In genomic region chr4:139900964-139901376, GRCh38 we compare ENCODE assay signal across 2 cellular contexts.
TF ChIP-seq lines count a peak whose summit lies in the region.

No MANE protein-coding gene starts in this region.

TF ChIP-seq in IMR-90, 13 proteins besides CTCF, POLR2A, EP300 and RAD21 (continued from another document):
- no peak for TF ChIP-seq USF2 (IDR thresholded peaks at IDR 0.05; ENCODE audit: low read depth, low read length)
- no peak for TF ChIP-seq BHLHE40 (IDR thresholded peaks at IDR 0.05; ENCODE audit: low read depth, low read length)
- no peak for TF ChIP-seq FOS (IDR thresholded peaks at IDR 0.05; ENCODE audit: low read depth, low read length)
- no peak for TF ChIP-seq SMC3 (IDR thresholded peaks at IDR 0.05; ENCODE audit: low read depth, low read length)
- no peak for TF ChIP-seq MXI1 (IDR thresholded peaks at IDR 0.05; ENCODE audit: borderline replicate concordance, low read depth, low read length)
- no peak for TF ChIP-seq CHD1 (IDR thresholded peaks at IDR 0.05; ENCODE audit: low read depth, low read length)
- TF ChIP-seq RCOR1 (IDR thresholded peaks at IDR 0.05; ENCODE audit: insufficient replicate concordance, low read length) = no peak

TF ChIP-seq in neural cell, 6 proteins besides CTCF, POLR2A, EP300 and RAD21 (continued from another document):
- TF ChIP-seq, protein P1, sequence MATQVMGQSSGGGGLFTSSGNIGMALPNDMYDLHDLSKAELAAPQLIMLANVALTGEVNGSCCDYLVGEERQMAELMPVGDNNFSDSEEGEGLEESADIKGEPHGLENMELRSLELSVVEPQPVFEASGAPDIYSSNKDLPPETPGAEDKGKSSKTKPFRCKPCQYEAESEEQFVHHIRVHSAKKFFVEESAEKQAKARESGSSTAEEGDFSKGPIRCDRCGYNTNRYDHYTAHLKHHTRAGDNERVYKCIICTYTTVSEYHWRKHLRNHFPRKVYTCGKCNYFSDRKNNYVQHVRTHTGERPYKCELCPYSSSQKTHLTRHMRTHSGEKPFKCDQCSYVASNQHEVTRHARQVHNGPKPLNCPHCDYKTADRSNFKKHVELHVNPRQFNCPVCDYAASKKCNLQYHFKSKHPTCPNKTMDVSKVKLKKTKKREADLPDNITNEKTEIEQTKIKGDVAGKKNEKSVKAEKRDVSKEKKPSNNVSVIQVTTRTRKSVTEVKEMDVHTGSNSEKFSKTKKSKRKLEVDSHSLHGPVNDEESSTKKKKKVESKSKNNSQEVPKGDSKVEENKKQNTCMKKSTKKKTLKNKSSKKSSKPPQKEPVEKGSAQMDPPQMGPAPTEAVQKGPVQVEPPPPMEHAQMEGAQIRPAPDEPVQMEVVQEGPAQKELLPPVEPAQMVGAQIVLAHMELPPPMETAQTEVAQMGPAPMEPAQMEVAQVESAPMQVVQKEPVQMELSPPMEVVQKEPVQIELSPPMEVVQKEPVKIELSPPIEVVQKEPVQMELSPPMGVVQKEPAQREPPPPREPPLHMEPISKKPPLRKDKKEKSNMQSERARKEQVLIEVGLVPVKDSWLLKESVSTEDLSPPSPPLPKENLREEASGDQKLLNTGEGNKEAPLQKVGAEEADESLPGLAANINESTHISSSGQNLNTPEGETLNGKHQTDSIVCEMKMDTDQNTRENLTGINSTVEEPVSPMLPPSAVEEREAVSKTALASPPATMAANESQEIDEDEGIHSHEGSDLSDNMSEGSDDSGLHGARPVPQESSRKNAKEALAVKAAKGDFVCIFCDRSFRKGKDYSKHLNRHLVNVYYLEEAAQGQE (IDR thresholded peaks at IDR 0.05; ENCODE audit: borderline replicate concordance) = no peak
- no peak for TF ChIP-seq EZH2 (IDR thresholded peaks at IDR 0.05; ENCODE audit: borderline replicate concordance, insufficient read depth, low read length, poor library complexity, severe bottlenecking)
- no peak for TF ChIP-seq TAF1 (IDR thresholded peaks at IDR 0.05; ENCODE audit: low read depth)
- no peak for TF ChIP-seq MXI1 (conservative IDR thresholded peaks at IDR 0.05; ENCODE audit: poor library complexity, severe bottlenecking)
- TF ChIP-seq SMC3 (conservative IDR thresholded peaks at IDR 0.05; ENCODE audit: poor library complexity) = no peak
